ENCODE assay signal across 23 cellular contexts in the genomic region with DNA sequence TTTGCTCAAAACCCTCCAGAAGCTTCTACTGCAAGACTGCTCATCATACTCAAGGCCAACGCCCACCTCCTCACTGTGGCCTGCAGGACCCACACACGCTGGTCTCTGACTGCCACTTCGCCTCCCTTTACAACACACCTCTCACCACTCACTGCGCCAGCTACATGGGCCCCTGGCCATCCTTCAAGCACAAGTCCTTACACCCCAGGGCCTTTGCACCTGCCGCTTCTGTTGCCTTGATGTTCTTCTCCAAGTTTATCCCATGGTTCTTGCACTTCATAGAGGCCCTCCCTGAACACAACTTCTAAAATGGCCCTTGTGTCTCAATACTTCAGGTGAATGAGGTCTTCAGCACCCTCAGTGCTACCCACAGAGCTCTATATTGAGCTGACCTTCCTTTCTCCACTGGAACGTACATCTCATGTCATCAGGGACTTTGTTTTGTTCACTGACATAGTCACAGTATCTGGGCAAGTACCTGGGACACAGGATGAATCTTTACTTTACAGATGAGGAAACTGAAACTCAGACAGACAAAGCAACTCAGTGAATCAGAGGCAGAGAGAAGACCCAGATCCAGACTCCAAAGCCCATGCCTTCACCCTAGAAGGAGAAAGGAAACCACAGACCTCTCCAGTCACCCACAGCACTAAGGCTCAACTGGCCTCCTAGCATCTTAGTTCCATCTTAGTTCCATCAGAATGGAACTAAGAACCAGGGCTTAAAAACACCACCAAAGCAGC. TPM values are rescaled to one million over a fixed set of nuclear protein-coding genes. Genes with fewer than 3 reads are reported as not detected.
DNase-seq lines count a peak whose midpoint lies in the region; ATAC-seq, FAIRE-seq and TF ChIP-seq lines count a peak whose summit lies in the region.
"Had no signal": no experiment of that assay in that cellular context is flagged by ENCODE, and none has a peak within 500 bp of the region (broad histone marks: within the 10 kb centered on the region; RNA-seq: fewer than 3 reads in every experiment).

No MANE protein-coding gene starts in this region.

- no peaks in the 10 kb centered on the region for H3K79me2 ChIP-seq in astrocyte (ENCODE audit: insufficient read depth, low read length)

- H3K27ac Mint-ChIP-seq in activated naive CD4-positive, alpha-beta T cell treated with anti-CD3 and anti-CD28 coated beads for 36 hours: no peak overlapping the region
- peak overlapping the region in 2 of 3 donors; percentile 51 to 62 for H3K27ac Mint-ChIP-seq in IgD-negative memory B cell
- peak overlapping the region; percentile 53 for H3K27ac Mint-ChIP-seq in astrocyte (ENCODE audit: unreplicated experiment)
- peak overlapping the region; percentile 81 for H3K27ac Mint-ChIP-seq in stimulated activated naive B cell treated with anti-CD40 and anti-IgM and Interleukin-4, amounts not matched to agents 10 μg/mL and 1 μg/mL and 100 μg/mL, for 72 hours

- H3K4me3 Mint-ChIP-seq in activated naive CD4-positive, alpha-beta T cell treated with anti-CD3 and anti-CD28 coated beads for 36 hours: no peak overlapping the region
- H3K4me3 Mint-ChIP-seq in IgD-negative memory B cell (peak overlapping the region in 1 of 4 donors; percentile 34), astrocyte (ENCODE audit: unreplicated experiment) (no peak overlapping the region)
- no peak overlapping the region for H3K4me3 Mint-ChIP-seq in stimulated activated naive B cell treated with anti-CD40 and anti-IgM and Interleukin-4, amounts not matched to agents 10 μg/mL and 1 μg/mL and 100 μg/mL, for 72 hours
- H3K4me3 Mint-ChIP-seq: CD4-positive, CD25-positive, alpha-beta regulatory T cell had no signal

- peaks cover 3% of the 10 kb centered on the region for H4K20me1 ChIP-seq in astrocyte (ENCODE audit: insufficient read depth, low read length)

- CTCF ChIA-PET in activated naive CD4-positive, alpha-beta T cell treated with anti-CD3 and anti-CD28 coated beads for 36 hours (lab: Charles Lee): interaction anchor here (1.7 to 2.8 kb wide), 2 partner anchors 10 to 74 kb away, joined by 8 to 18 read pairs; no protein-coding TSS in a partner anchor

- no peaks in the 10 kb centered on the region for H3K27me3 Mint-ChIP-seq in activated naive CD4-positive, alpha-beta T cell treated with anti-CD3 and anti-CD28 coated beads for 36 hours (ENCODE audit: low read depth)
- no peaks in the 10 kb centered on the region for H3K27me3 Mint-ChIP-seq in IgD-negative memory B cell
- no peaks in the 10 kb centered on the region for H3K27me3 Mint-ChIP-seq in astrocyte (ENCODE audit: low read depth, unreplicated experiment)
- H3K27me3 Mint-ChIP-seq in stimulated activated naive B cell treated with anti-CD40 and anti-IgM and Interleukin-4, amounts not matched to agents 10 μg/mL and 1 μg/mL and 100 μg/mL, for 72 hours: no peaks in the 10 kb centered on the region

- intact Hi-C loops in activated naive CD4-positive, alpha-beta T cell treated with anti-CD3 and anti-CD28 coated beads for 36 hours (cut with micrococcal nuclease): loop anchor here (2.0 kb wide), 1 partner anchor 74 kb away; no protein-coding TSS in a partner anchor

- H3K27me3 ChIP-seq in astrocyte (ENCODE audit: insufficient read depth, low read length): no peaks in the 10 kb centered on the region
- H3K27me3 ChIP-seq: adrenal gland, cardiac muscle cell had no signal

- peaks cover 8% of the 10 kb centered on the region for H3K4me1 ChIP-seq in astrocyte (ENCODE audit: insufficient read depth, low read length)

- H3K36me3 Mint-ChIP-seq in activated naive CD4-positive, alpha-beta T cell treated with anti-CD3 and anti-CD28 coated beads for 36 hours (ENCODE audit: low read depth): peaks cover 8% of the 10 kb centered on the region
- peaks cover 7% of the 10 kb centered on the region for H3K36me3 Mint-ChIP-seq in IgD-negative memory B cell
- peaks cover 32% of the 10 kb centered on the region for H3K36me3 Mint-ChIP-seq in astrocyte (ENCODE audit: low read depth, unreplicated experiment)
- H3K36me3 Mint-ChIP-seq in stimulated activated naive B cell treated with anti-CD40 and anti-IgM and Interleukin-4, amounts not matched to agents 10 μg/mL and 1 μg/mL and 100 μg/mL, for 72 hours: peaks cover 11 to 12% of the 10 kb centered on the region in 2 donors

- peaks cover 10% of the 10 kb centered on the region for H3K4me1 Mint-ChIP-seq in activated naive CD4-positive, alpha-beta T cell treated with anti-CD3 and anti-CD28 coated beads for 36 hours (ENCODE audit: low read depth)
- H3K4me1 Mint-ChIP-seq in IgD-negative memory B cell: peaks cover 0 to 2% (median under 1%) of the 10 kb centered on the region in 3 donors
- peaks cover 16% of the 10 kb centered on the region for H3K4me1 Mint-ChIP-seq in astrocyte (ENCODE audit: low read depth, unreplicated experiment)
- peaks cover 15 to 20% of the 10 kb centered on the region in 2 donors for H3K4me1 Mint-ChIP-seq in stimulated activated naive B cell treated with anti-CD40 and anti-IgM and Interleukin-4, amounts not matched to agents 10 μg/mL and 1 μg/mL and 100 μg/mL, for 72 hours

- peak in 1 of 2 donors; percentile 22 for ATAC-seq in stimulated activated naive B cell treated with anti-CD40 and anti-IgM and Interleukin-4, amounts not matched to agents 10 μg/mL and 1 μg/mL and 100 μg/mL, for 72 hours (replicated peaks)
- no peak for ATAC-seq in HG02938 (IDR thresholded peaks at IDR 0.05; ENCODE audit: unreplicated experiment)
- ATAC-seq: left cardiac atrium, psoas muscle had no signal

- no peak for TF ChIP-seq CTCF in astrocyte (IDR thresholded peaks at IDR 0.05; ENCODE audit: insufficient read depth, low read depth, low read length)

- no peak overlapping the region for H3K9ac ChIP-seq in astrocyte (ENCODE audit: low read length)

- DNase-seq in activated naive CD4-positive, alpha-beta T cell treated with anti-CD3 and anti-CD28 coated beads for 36 hours: peak; percentile 43
- no peak for DNase-seq in activated naive CD4-positive, alpha-beta T cell treated with Interleukin-2 at 50 U/mL for 16 hours
- DNase-seq in astrocyte (ENCODE audit: low read depth): no peak
- DNase-seq in stimulated activated naive B cell treated with anti-CD40 and anti-IgM and Interleukin-4, amounts not matched to agents 10 μg/mL and 1 μg/mL and 100 μg/mL, for 72 hours: no peak
- DNase-seq in NK-92 treated with Interleukin-12 subunit alpha and Interleukin-12 subunit beta, amount 100 ng/mL, for 24 hours (lab: John Stamatoyannopoulos, UW): no peak
- no peak for DNase-seq in amniotic stem cell (lab: John Stamatoyannopoulos, UW)
- DNase-seq: adrenal gland; CD4-positive, CD25-positive, alpha-beta regulatory T cell; DMS 273 treated with DMSO at 0.1 percent for 48 hours; left cardiac atrium; mesenchymal stem cell; NCI-H1092 treated with DMSO at 0.1 percent for 48 hours; NCI-H2081; NCI-H82; OCI-M1; Right ventricle myocardium superior; SW 1271 had no signal

- H3K9me3 ChIP-seq in astrocyte (ENCODE audit: insufficient read depth, low read depth, low read length): no peaks in the 10 kb centered on the region
- H3K9me3 ChIP-seq: adrenal gland had no signal

- peaks cover 4% of the 10 kb centered on the region for H3K9me3 Mint-ChIP-seq in activated naive CD4-positive, alpha-beta T cell treated with anti-CD3 and anti-CD28 coated beads for 36 hours
- H3K9me3 Mint-ChIP-seq in IgD-negative memory B cell (peaks cover 0 to 4% (median 0%) of the 10 kb centered on the region in 3 donors), astrocyte (ENCODE audit: unreplicated experiment) (peaks cover 3% of the 10 kb centered on the region)
- peaks cover 3 to 8% of the 10 kb centered on the region in 2 donors for H3K9me3 Mint-ChIP-seq in stimulated activated naive B cell treated with anti-CD40 and anti-IgM and Interleukin-4, amounts not matched to agents 10 μg/mL and 1 μg/mL and 100 μg/mL, for 72 hours

- no peak overlapping the region for H3K4me2 ChIP-seq in astrocyte (ENCODE audit: low read length)

- no peaks in the 10 kb centered on the region for H3K36me3 ChIP-seq in astrocyte (ENCODE audit: insufficient read depth, low read length)
- H3K36me3 ChIP-seq: adrenal gland, cardiac muscle cell had no signal

- no peak overlapping the region for H3K4me3 ChIP-seq in astrocyte (ENCODE audit: insufficient read depth, low read depth, low read length)
- H3K4me3 ChIP-seq: adrenal gland, cardiac muscle cell, psoas muscle, thoracic aorta had no signal

- H3K27ac ChIP-seq in astrocyte (ENCODE audit: low read depth, low read length): no peak overlapping the region
- H3K27ac ChIP-seq: cardiac muscle cell, psoas muscle, thoracic aorta had no signal

- no peak for FAIRE-seq in astrocyte (lab: Jason Lieb, UNC)
- FAIRE-seq: endothelial cell of umbilical vein had no signal

- H2AFZ ChIP-seq in astrocyte (ENCODE audit: low read depth, low read length): no peak overlapping the region

RNA-seq across cellular contexts. Expression of gene CLSTN1, which starts 34.7 kb away (rescaled TPM):
- total RNA-seq in activated naive CD4-positive, alpha-beta T cell treated with anti-CD3 and anti-CD28 coated beads for 36 hours: 10 to 100 TPM; 24.0 to 24.9 TPM
- 24.7 TPM for polyA plus RNA-seq in IgD-negative memory B cell
- total RNA-seq in astrocyte: 181 and 197 TPM in 2 replicates

RNA-seq across cellular contexts. Expression of gene CTNNBIP1, which starts 51.6 kb away (rescaled TPM):
- 10 to 100 TPM in 1 of 2 experiments, 1 to 10 TPM in 1; 9.5 to 10.3 TPM for total RNA-seq in activated naive CD4-positive, alpha-beta T cell treated with anti-CD3 and anti-CD28 coated beads for 36 hours
- 10.0 TPM for polyA plus RNA-seq in IgD-negative memory B cell
- total RNA-seq in astrocyte: 49.9 and 53.7 TPM in 2 replicates
